Comparison of ENCODE assay signal across 8 cellular contexts in genomic region chr3:195954752-195955119, GRCh38. TPM values are rescaled to one million over a fixed set of nuclear protein-coding genes. Genes with fewer than 3 reads are reported as not detected.
DNase-seq lines count a peak whose midpoint lies in the region; ATAC-seq and TF ChIP-seq lines count a peak whose summit lies in the region.
"Not testable (repeated sequence)": the region's sequence is repeated elsewhere in the genome, so short reads cannot be mapped to it uniquely, and the experiment has no call there.

No MANE protein-coding gene starts in this region.

- H3K4me3 Mint-ChIP-seq in MCF 10A (ENCODE audit: unreplicated experiment), result peak overlapping the region; percentile 68

- peak; percentile 50 to 55 for DNase-seq in activated CD4-positive, alpha-beta T cell treated with anti-CD3 and anti-CD28 coated beads, Interleukin-2, amount 50 U/mL, for 4 hours
- not testable (repeated sequence) for DNase-seq in MCF 10A (ENCODE audit: unreplicated experiment); iPS DF 6.9 (ENCODE audit: low read depth, low spot score); upper lobe of left lung

- H3K27ac ChIP-seq in iPS DF 6.9 (ENCODE audit: low read length); rectal smooth muscle tissue (ENCODE audit: low read depth, low read length): not testable (repeated sequence)
- H3K27ac ChIP-seq in upper lobe of left lung, result peak overlapping the region in 2 of 4 donors; percentile 43 to 62

- H3K9me3 Mint-ChIP-seq in MCF 10A (ENCODE audit: unreplicated experiment), result not testable (repeated sequence)

- WGBS in iPS DF 6.9 (ENCODE audit: insufficient coverage, insufficient read length), result no CpG with 5 or more reads among the region's 27 CpGs
- no CpG with 5 or more reads among the region's 27 CpGs for WGBS in upper lobe of left lung, 2 donors

- not testable (repeated sequence) for H3K27me3 Mint-ChIP-seq in MCF 10A (ENCODE audit: insufficient read depth, unreplicated experiment)

- H3K27ac Mint-ChIP-seq in MCF 10A (ENCODE audit: low read depth, unreplicated experiment), result not testable (repeated sequence)

- not testable (repeated sequence) for H3K36me3 ChIP-seq in iPS DF 6.9 (ENCODE audit: control insufficient read depth, insufficient read depth, low read length); rectal smooth muscle tissue (ENCODE audit: control insufficient read depth, insufficient read depth, low read length); upper lobe of left lung

- peak overlapping the region; percentile 28; the same call in 1 of the 2 replicates for H3K4me3 ChIP-seq in iPS DF 6.9 (ENCODE audit: low read length)
- H3K4me3 ChIP-seq in rectal smooth muscle tissue (ENCODE audit: low read length), result peak overlapping the region; percentile 27
- peak overlapping the region in 3 of 4 donors; percentile 43 to 55 (median 54) for H3K4me3 ChIP-seq in upper lobe of left lung

- not testable (repeated sequence) for H3K9ac ChIP-seq in rectal smooth muscle tissue (ENCODE audit: low read length)

- peak; percentile 54 for ATAC-seq in GM18867 (IDR thresholded peaks at IDR 0.05; ENCODE audit: unreplicated experiment)
- ATAC-seq in HG02571 (IDR thresholded peaks at IDR 0.05; ENCODE audit: unreplicated experiment), result peak; percentile 48
- ATAC-seq in HG03571 (IDR thresholded peaks at IDR 0.05; ENCODE audit: unreplicated experiment), result peak; percentile 46
- ATAC-seq in upper lobe of left lung (ENCODE audit: low FRiP score in 2 of 2), result peak; percentile 51 to 53

- H3K4me1 ChIP-seq in iPS DF 6.9 (ENCODE audit: control insufficient read depth, insufficient read depth, low read length); rectal smooth muscle tissue (ENCODE audit: control insufficient read depth, insufficient read depth, low read length); upper lobe of left lung: not testable (repeated sequence)

- TF ChIP-seq POLR2A in upper lobe of left lung (IDR thresholded peaks at IDR 0.05), result not testable (repeated sequence)

- TSS peak; percentile 71 for BruUV-seq in MCF 10A (replicated peaks; lab: Mats Ljungman, UMichigan)

- H3K36me3 Mint-ChIP-seq in MCF 10A (ENCODE audit: insufficient read depth, unreplicated experiment), result peaks cover 36% of the 10 kb centered on the region

- CTCF ChIA-PET in MCF 10A (lab: Yijun Ruan, JAX), result not testable (repeated sequence)

- POLR2A ChIA-PET in MCF 10A (lab: Yijun Ruan, JAX), result interaction anchor here (1.2 to 1.4 kb wide), 2 partner anchors 26 to 40 kb away, joined by 3 to 6 read pairs; no protein-coding TSS in a partner anchor

- not testable (repeated sequence) for TF ChIP-seq EP300 in upper lobe of left lung (IDR thresholded peaks at IDR 0.05)

- TF ChIP-seq CTCF in MCF 10A (IDR thresholded peaks at IDR 0.05; ENCODE audit: unreplicated experiment); upper lobe of left lung (IDR thresholded peaks at IDR 0.05): not testable (repeated sequence)

- intact Hi-C loops in MCF 10A (cut with micrococcal nuclease), result not testable (repeated sequence)

- H3K9me3 ChIP-seq in iPS DF 6.9 (ENCODE audit: control insufficient read depth, insufficient read depth, low read length); upper lobe of left lung: not testable (repeated sequence)

- not testable (repeated sequence) for H3K4me1 Mint-ChIP-seq in MCF 10A (ENCODE audit: insufficient read depth, unreplicated experiment)

- H3K27me3 ChIP-seq in iPS DF 6.9 (ENCODE audit: control insufficient read depth, insufficient read depth, low read length); rectal smooth muscle tissue (ENCODE audit: control insufficient read depth, insufficient read depth, low read length); upper lobe of left lung: not testable (repeated sequence)

RNA-seq across cellular contexts. Expression of gene TNK2, which starts 46.4 kb away (rescaled TPM):
- total RNA-seq in MCF 10A (2022) (56.1 and 75.8 TPM in 2 replicates), upper lobe of left lung (100 to 1,000 TPM in 2 of 6 donors, 10 to 100 TPM in 4; 18.7 to 171 (median 70.1) TPM)
